ENCODE assay signal across 1 cellular context in genomic region chr11:62591448-62592215, GRCh38.
TF ChIP-seq lines count a peak whose summit lies in the region.

TUT1 (minus strand) TSS chr11:62591523; CDS start chr11:62591485, 38 bp downstream.

TF ChIP-seq in GM23338, 12 proteins besides CTCF, POLR2A, EP300 and RAD21:
- TF ChIP-seq POLR2AphosphoS5 (IDR thresholded peaks at IDR 0.05; ENCODE audit: low read depth) (peak; percentile 90), ZNF114 (CRISPR knock-in tag; IDR thresholded peaks at IDR 0.05) (no peak), CREB1 (CRISPR knock-in tag; IDR thresholded peaks at IDR 0.05; ENCODE audit: low read depth) (peak; percentile 98), REST (IDR thresholded peaks at IDR 0.05; ENCODE audit: unreplicated experiment) (peak; percentile 58), ETS1 (IDR thresholded peaks at IDR 0.05) (peak; percentile 90), JUNB (IDR thresholded peaks at IDR 0.05; ENCODE audit: unreplicated experiment) (no peak), EZH2phosphoT487 (IDR thresholded peaks at IDR 0.05; ENCODE audit: unreplicated experiment) (no peak), ZNF331 (CRISPR knock-in tag; IDR thresholded peaks at IDR 0.05; ENCODE audit: low read depth) (no peak), EZH2 (IDR thresholded peaks at IDR 0.05; ENCODE audit: low read depth, unreplicated experiment) (no peak), NANOG (IDR thresholded peaks at IDR 0.05; ENCODE audit: borderline replicate concordance) (peak; percentile 49; the same call in 1 of the 2 replicates), STAT1 (IDR thresholded peaks at IDR 0.05; ENCODE audit: unreplicated experiment) (no peak)
- TF ChIP-seq, protein P1, sequence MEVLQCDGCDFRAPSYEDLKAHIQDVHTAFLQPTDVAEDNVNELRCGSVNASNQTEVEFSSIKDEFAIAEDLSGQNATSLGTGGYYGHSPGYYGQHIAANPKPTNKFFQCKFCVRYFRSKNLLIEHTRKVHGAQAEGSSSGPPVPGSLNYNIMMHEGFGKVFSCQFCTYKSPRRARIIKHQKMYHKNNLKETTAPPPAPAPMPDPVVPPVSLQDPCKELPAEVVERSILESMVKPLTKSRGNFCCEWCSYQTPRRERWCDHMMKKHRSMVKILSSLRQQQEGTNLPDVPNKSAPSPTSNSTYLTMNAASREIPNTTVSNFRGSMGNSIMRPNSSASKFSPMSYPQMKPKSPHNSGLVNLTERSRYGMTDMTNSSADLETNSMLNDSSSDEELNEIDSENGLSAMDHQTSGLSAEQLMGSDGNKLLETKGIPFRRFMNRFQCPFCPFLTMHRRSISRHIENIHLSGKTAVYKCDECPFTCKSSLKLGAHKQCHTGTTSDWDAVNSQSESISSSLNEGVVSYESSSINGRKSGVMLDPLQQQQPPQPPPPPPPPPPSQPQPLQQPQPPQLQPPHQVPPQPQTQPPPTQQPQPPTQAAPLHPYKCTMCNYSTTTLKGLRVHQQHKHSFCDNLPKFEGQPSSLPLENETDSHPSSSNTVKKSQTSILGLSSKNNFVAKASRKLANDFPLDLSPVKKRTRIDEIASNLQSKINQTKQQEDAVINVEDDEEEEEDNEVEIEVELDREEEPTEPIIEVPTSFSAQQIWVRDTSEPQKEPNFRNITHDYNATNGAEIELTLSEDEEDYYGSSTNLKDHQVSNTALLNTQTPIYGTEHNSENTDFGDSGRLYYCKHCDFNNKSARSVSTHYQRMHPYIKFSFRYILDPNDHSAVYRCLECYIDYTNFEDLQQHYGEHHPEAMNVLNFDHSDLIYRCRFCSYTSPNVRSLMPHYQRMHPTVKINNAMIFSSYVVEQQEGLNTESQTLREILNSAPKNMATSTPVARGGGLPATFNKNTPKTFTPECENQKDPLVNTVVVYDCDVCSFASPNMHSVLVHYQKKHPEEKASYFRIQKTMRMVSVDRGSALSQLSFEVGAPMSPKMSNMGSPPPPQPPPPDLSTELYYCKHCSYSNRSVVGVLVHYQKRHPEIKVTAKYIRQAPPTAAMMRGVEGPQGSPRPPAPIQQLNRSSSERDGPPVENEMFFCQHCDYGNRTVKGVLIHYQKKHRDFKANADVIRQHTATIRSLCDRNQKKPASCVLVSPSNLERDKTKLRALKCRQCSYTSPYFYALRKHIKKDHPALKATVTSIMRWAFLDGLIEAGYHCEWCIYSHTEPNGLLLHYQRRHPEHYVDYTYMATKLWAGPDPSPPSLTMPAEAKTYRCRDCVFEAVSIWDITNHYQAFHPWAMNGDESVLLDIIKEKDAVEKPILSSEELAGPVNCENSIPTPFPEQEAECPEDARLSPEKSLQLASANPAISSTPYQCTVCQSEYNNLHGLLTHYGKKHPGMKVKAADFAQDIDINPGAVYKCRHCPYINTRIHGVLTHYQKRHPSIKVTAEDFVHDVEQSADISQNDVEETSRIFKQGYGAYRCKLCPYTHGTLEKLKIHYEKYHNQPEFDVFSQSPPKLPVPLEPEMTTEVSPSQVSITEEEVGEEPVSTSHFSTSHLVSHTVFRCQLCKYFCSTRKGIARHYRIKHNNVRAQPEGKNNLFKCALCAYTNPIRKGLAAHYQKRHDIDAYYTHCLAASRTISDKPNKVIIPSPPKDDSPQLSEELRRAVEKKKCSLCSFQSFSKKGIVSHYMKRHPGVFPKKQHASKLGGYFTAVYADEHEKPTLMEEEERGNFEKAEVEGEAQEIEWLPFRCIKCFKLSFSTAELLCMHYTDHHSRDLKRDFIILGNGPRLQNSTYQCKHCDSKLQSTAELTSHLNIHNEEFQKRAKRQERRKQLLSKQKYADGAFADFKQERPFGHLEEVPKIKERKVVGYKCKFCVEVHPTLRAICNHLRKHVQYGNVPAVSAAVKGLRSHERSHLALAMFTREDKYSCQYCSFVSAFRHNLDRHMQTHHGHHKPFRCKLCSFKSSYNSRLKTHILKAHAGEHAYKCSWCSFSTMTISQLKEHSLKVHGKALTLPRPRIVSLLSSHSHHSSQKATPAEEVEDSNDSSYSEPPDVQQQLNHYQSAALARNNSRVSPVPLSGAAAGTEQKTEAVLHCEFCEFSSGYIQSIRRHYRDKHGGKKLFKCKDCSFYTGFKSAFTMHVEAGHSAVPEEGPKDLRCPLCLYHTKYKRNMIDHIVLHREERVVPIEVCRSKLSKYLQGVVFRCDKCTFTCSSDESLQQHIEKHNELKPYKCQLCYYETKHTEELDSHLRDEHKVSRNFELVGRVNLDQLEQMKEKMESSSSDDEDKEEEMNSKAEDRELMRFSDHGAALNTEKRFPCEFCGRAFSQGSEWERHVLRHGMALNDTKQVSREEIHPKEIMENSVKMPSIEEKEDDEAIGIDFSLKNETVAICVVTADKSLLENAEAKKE (CRISPR knock-in tag; IDR thresholded peaks at IDR 0.05) = no peak
